Comparison of ENCODE assay signal across 21 cellular contexts in the genomic region with DNA sequence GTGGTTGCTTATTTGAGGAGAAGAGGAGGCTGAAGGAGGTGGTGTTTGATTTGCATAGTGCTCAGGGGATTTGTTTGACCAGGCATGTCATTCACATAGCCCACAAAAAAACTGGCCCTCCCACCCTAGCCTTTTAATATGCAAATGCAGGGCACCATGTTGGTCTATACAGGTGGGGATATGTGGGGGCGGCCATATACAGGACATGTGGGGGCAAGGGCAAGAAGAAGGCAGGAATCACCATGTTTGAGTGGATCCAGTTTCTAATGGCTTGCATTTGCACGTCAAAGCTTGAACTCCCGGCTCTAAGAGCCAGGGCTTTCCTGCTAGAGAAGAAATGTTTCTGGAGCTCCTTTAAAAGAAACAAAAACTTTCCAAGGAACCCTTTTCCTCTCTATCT.
"Had no signal": no experiment of that assay in that cellular context is flagged by ENCODE, and none has a peak within 500 bp of the region (broad histone marks: within the 10 kb centered on the region; RNA-seq: fewer than 3 reads in every experiment).

No MANE protein-coding gene starts in this region.

- ATAC-seq: gastroesophageal sphincter; left lobe of liver; lower lobe of right lung; naive thymus-derived CD4-positive, alpha-beta T cell; stimulated activated naive B cell treated with anti-CD40 and anti-IgM and Interleukin-4, amounts not matched to agents 10 μg/mL and 1 μg/mL and 100 μg/mL, for 72 hours had no signal

- DNase-seq: activated CD4-positive, alpha-beta T cell treated with anti-CD3 and anti-CD28 coated beads, Interleukin-2, amount 50 U/mL, for 4 hours; activated CD8-positive, alpha-beta memory T cell treated with anti-CD3 and anti-CD28 coated beads for 24 hours; activated naive CD4-positive, alpha-beta T cell treated with Interleukin-2 at 50 U/mL for 16 hours; activated naive CD8-positive, alpha-beta T cell treated with anti-CD3 and anti-CD28 coated beads for 36 hours; activated T-cell treated with anti-CD3 and anti-CD28 coated beads, Interleukin-2, amount 50 U/mL, for 48 hours; cerebellar nuclear complex; cortex of kidney; immature natural killer cell; lower lobe of right lung; naive thymus-derived CD4-positive, alpha-beta T cell; stimulated activated CD4-positive, alpha-beta T cell treated with anti-CD3 and anti-CD28 coated beads, Interleukin-2, amount 100 ng/mL, for 48 hours; stimulated activated CD8-positive, alpha-beta memory T cell treated with anti-CD3 and anti-CD28 coated beads, Interleukin-4, amount 100 ng/mL, for 48 hours; stimulated activated naive B cell treated with anti-CD40 and anti-IgM and Interleukin-4, amounts not matched to agents 10 μg/mL and 1 μg/mL and 100 μg/mL, for 72 hours; T-helper 9 cell; transverse colon had no signal

- H3K27ac Mint-ChIP-seq: activated naive CD8-positive, alpha-beta T cell treated with anti-CD3 and anti-CD28 coated beads for 36 hours; immature natural killer cell; naive thymus-derived CD4-positive, alpha-beta T cell; neural progenitor cell; stimulated activated naive B cell treated with anti-CD40 and anti-IgM and Interleukin-4, amounts not matched to agents 10 μg/mL and 1 μg/mL and 100 μg/mL, for 72 hours had no signal

- H3K4me1 ChIP-seq: breast epithelium, gastroesophageal sphincter, lower lobe of right lung, neural progenitor cell, prostate gland, transverse colon had no signal

- H3K36me3 Mint-ChIP-seq: activated naive CD8-positive, alpha-beta T cell treated with anti-CD3 and anti-CD28 coated beads for 36 hours; immature natural killer cell; naive thymus-derived CD4-positive, alpha-beta T cell; stimulated activated naive B cell treated with anti-CD40 and anti-IgM and Interleukin-4, amounts not matched to agents 10 μg/mL and 1 μg/mL and 100 μg/mL, for 72 hours had no signal

- H3K4me2 ChIP-seq: neural progenitor cell had no signal

- H3K36me3 ChIP-seq: breast epithelium, gastroesophageal sphincter, lower lobe of right lung, neural progenitor cell, prostate gland, transverse colon had no signal

- H2AFZ ChIP-seq: neural progenitor cell had no signal

- H3K4me3 Mint-ChIP-seq: activated naive CD8-positive, alpha-beta T cell treated with anti-CD3 and anti-CD28 coated beads for 36 hours; immature natural killer cell; naive thymus-derived CD4-positive, alpha-beta T cell; neural progenitor cell; stimulated activated naive B cell treated with anti-CD40 and anti-IgM and Interleukin-4, amounts not matched to agents 10 μg/mL and 1 μg/mL and 100 μg/mL, for 72 hours had no signal

- H3K27ac ChIP-seq: breast epithelium, epithelial cell of prostate, gastroesophageal sphincter, lower lobe of right lung, neural progenitor cell, prostate gland, transverse colon had no signal

- H3K9ac ChIP-seq: neural progenitor cell had no signal

- H3K27me3 Mint-ChIP-seq: activated naive CD8-positive, alpha-beta T cell treated with anti-CD3 and anti-CD28 coated beads for 36 hours; naive thymus-derived CD4-positive, alpha-beta T cell; stimulated activated naive B cell treated with anti-CD40 and anti-IgM and Interleukin-4, amounts not matched to agents 10 μg/mL and 1 μg/mL and 100 μg/mL, for 72 hours had no signal

- H3K9me3 ChIP-seq: prostate gland, transverse colon had no signal

- H3K4me3 ChIP-seq: breast epithelium, gastroesophageal sphincter, lower lobe of right lung, neural progenitor cell, prostate gland, transverse colon had no signal

- H3K27me3 ChIP-seq: breast epithelium, gastroesophageal sphincter, neural progenitor cell, transverse colon had no signal

- H3K4me1 Mint-ChIP-seq: activated naive CD8-positive, alpha-beta T cell treated with anti-CD3 and anti-CD28 coated beads for 36 hours; immature natural killer cell; naive thymus-derived CD4-positive, alpha-beta T cell; neural progenitor cell; stimulated activated naive B cell treated with anti-CD40 and anti-IgM and Interleukin-4, amounts not matched to agents 10 μg/mL and 1 μg/mL and 100 μg/mL, for 72 hours had no signal
